In the genomic region with DNA sequence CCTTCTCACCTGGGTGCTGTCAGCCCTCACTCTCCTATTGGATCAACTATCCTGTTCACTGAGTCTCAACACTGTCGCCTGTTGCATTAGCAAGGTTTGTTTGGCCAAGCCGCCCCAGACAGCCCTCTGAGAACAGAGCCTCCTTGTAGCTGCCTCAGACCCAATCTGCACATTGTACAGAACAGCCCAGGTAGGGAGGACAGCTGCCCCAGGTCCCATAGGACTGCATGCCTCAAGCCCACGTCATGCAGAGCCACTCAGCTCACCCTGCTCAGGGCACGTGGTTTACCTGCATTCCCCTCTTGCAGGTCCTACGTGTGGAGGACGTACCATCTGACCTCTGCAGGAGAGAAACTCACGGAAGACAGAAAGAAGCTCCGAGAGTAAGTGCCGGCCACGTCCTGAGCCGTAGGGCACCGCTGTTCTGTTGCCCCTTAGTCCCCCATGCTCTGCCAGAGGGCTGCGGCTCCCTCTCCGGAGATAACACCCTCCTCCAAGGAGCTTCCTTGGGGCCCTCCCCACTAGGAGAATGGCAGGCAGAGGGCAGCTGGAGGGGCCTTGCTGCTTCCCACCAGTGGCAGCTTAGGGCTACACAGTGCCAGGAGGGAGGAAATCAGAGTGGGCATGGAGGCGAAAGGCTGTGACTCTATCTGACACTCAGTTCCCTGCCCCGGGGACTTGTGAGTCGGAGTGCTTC, we compare ENCODE assay signal across 1 cellular context.
TF ChIP-seq lines count a peak whose summit lies in the region.

No MANE protein-coding gene starts in this region.

TF ChIP-seq in IMR-90, 13 proteins besides CTCF, POLR2A, EP300 and RAD21:
- no peak for TF ChIP-seq FOS (IDR thresholded peaks at IDR 0.05; ENCODE audit: low read depth, low read length)
